In genomic region chr1:156583821-156584622, GRCh38 we compare ENCODE assay signal across 8 cellular contexts. TPM values are rescaled to one million over a fixed set of nuclear protein-coding genes. Genes with fewer than 3 reads are reported as not detected.
DNase-seq lines count a peak whose midpoint lies in the region; ATAC-seq and TF ChIP-seq lines count a peak whose summit lies in the region.

No MANE protein-coding gene starts in this region.

- H3K9me2 ChIP-seq in hepatocyte (replicated peaks; ENCODE audit: insufficient read depth) = no peaks in the 10 kb centered on the region

- H3K4me3 ChIP-seq in hepatocyte = no peak overlapping the region
- no peak overlapping the region for H3K4me3 ChIP-seq in gastrocnemius medialis

- H3K27ac ChIP-seq in hepatocyte (no peak overlapping the region), gastrocnemius medialis (no peak overlapping the region)

- no peaks in the 10 kb centered on the region for H3K9me3 ChIP-seq in hepatocyte (ENCODE audit: low read depth)
- no peaks in the 10 kb centered on the region for H3K9me3 ChIP-seq in gastrocnemius medialis

- intact Hi-C loops in gastrocnemius medialis (cut with DNase I; ENCODE audit: low total_unique reads) = loop anchor here (1.0 to 5.0 kb wide), 3 partner anchors 24 to 73 kb away; no protein-coding TSS in a partner anchor

- ATAC-seq in gastrocnemius medialis (peak; percentile 71 to 75), HG03442 (IDR thresholded peaks at IDR 0.05; ENCODE audit: unreplicated experiment) (no peak), HG03521 (IDR thresholded peaks at IDR 0.05; ENCODE audit: unreplicated experiment) (no peak)

- peak; percentile 73 for DNase-seq in NCI-H1694 (lab: John Stamatoyannopoulos, UW)
- DNase-seq in T-helper 1 cell = peak; percentile 32 to 75 (median 63)
- peak; percentile 79 for DNase-seq in amniotic epithelial cell (ENCODE audit: low read depth)
- peak; percentile 91 for DNase-seq in hepatocyte (ENCODE audit: low spot score)
- DNase-seq in gastrocnemius medialis = peak; percentile 40 to 63

- H3K4me1 ChIP-seq in hepatocyte (ENCODE audit: insufficient read depth) (no peaks in the 10 kb centered on the region), gastrocnemius medialis (peaks cover 0 to 9% of the 10 kb centered on the region in 2 donors)

- H3K79me2 ChIP-seq in hepatocyte = no peaks in the 10 kb centered on the region

- H3K36me3 ChIP-seq in hepatocyte (replicated peaks; ENCODE audit: insufficient read depth, low read depth) = no peaks in the 10 kb centered on the region
- no peaks in the 10 kb centered on the region for H3K36me3 ChIP-seq in gastrocnemius medialis

- WGBS in hepatocyte (ENCODE audit: low lambda C conversion rate, missing lambda C conversion rate) = 54% methylated on average over 20 of the region's 20 CpGs

- H3K27me3 ChIP-seq in hepatocyte (no peaks in the 10 kb centered on the region), gastrocnemius medialis (no peaks in the 10 kb centered on the region)

- peak; percentile 92 for TF ChIP-seq CTCF in GM12873 (IDR thresholded peaks at IDR 0.05; ENCODE audit: insufficient read depth, low read depth, low read length, missing control alignments)
- TF ChIP-seq CTCF in hepatocyte (IDR thresholded peaks at IDR 0.05; ENCODE audit: poor library complexity) = peak; percentile 82
- TF ChIP-seq CTCF in gastrocnemius medialis (IDR thresholded peaks at IDR 0.05 in 4 of 5, conservative IDR thresholded peaks at IDR 0.05 in 1 of 5) = peak; percentile 75 to 94 (median 90)

- TF ChIP-seq POLR2A in gastrocnemius medialis (IDR thresholded peaks at IDR 0.05) = no peak

- H3K4me2 ChIP-seq in hepatocyte = no peak overlapping the region

- in situ Hi-C loops in gastrocnemius medialis (cut with MboI; ENCODE audit: low sequenced_read_pairs in 4 of 4) = no loop called here

- H2AFZ ChIP-seq in hepatocyte = no peak overlapping the region

- H4K20me1 ChIP-seq in hepatocyte (ENCODE audit: insufficient read depth, poor library complexity, severe bottlenecking) = no peaks in the 10 kb centered on the region

RNA-seq across cellular contexts. Expression of gene TTC24, which starts 4.5 kb away (rescaled TPM):
- total RNA-seq in hepatocyte (not detected in 2 replicates), gastrocnemius medialis (1 to 10 TPM in 1 of 4 donors, not detected in 3; 3.6 TPM)
- polyA plus RNA-seq in hepatocyte = not detected in 2 replicates

RNA-seq across cellular contexts. Expression of gene NAXE, which starts 7.6 kb away (rescaled TPM):
- total RNA-seq in hepatocyte (94.2 and 117 TPM in 2 replicates), gastrocnemius medialis (10 to 100 TPM; 34.4 to 66.7 (median 46.0) TPM)
- polyA plus RNA-seq in hepatocyte = 198 and 218 TPM in 2 replicates

RNA-seq across cellular contexts. Expression of gene IQGAP3, which starts 11.7 kb away (rescaled TPM):
- total RNA-seq in hepatocyte (4.2 and 5.2 TPM in 2 replicates), gastrocnemius medialis (under 1 TPM in 2 of 4 donors, not detected in 2; 0.20 to 0.55 TPM)
- polyA plus RNA-seq in hepatocyte = 3.1 and 5.7 TPM in 2 replicates

RNA-seq across cellular contexts. Expression of gene GPATCH4, which starts 17.3 kb away (rescaled TPM):
- 5.6 and 17.4 TPM in 2 replicates for total RNA-seq in hepatocyte
- 28.3 and 28.6 TPM in 2 replicates for polyA plus RNA-seq in hepatocyte
- total RNA-seq in gastrocnemius medialis = 100 to 1,000 TPM in 1 of 4 donors, 10 to 100 TPM in 3; 35.6 to 103 (median 47.6) TPM

RNA-seq across cellular contexts. Expression of gene HAPLN2, which starts 35.2 kb away (rescaled TPM):
- total RNA-seq in hepatocyte = not detected in 2 replicates
- polyA plus RNA-seq in hepatocyte = not detected in 2 replicates
- 1 to 10 TPM in 3 of 4 donors, under 1 TPM in 1; 0.53 to 6.0 (median 3.0) TPM for total RNA-seq in gastrocnemius medialis

Comparison
In these comparisons a context has a peak if more than half of its experiments do, and no peak if none do; other contexts are left out.
1. ATAC-seq: peak in gastrocnemius medialis (2 of 2); none in HG03442 (single experiment) and HG03521 (single experiment).
2. Peak in every context shown above with its lines, with median percentiles within 50 percentile points of each other: CTCF ChIP-seq and DNase-seq.